15 cellular contexts compared by ENCODE assay signal in the genomic region with DNA sequence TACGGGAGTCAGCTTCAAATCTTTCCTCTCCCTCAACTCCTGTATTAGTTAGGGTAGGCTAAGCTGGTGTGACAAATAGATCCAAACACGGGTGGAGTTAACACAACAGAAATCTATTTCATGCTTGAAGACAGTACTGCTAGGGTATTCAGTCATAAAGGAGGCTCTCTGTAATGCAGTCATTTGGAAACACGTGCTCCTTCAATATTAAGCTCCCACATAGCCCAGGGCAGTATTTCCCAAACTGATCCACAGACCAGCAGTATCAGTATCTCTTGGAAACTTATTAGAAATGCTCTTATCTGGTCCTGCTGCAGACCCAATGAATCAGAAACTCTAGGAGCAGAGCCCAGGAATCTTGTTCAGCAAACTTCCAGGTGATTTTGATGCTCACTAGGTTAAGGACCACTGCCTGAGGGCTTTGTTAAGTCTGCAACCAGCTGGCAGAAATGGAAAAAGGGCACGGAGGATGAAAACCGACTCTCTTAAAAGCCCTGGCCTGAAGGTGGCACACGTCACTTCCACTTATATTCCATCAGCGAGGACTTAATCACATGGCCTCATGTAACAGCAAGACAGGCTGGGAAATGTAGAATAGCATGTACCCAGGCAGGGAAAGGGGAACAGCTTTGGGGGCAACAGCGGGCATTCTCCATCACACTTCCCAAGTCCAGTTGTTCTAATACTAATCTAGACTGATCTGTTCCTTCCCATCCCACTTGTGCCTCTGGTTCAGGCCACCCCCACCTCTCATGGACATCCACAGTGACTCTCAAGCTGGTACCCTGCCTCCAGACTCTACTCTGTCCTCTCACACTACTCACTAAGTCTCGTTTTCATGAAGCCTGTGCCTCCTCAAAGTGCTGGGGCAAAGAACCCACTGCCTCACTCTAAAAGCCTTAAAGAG. TPM values are rescaled to one million over a fixed set of nuclear protein-coding genes. Genes with fewer than 3 reads are reported as not detected.
A peak's percentile ranks its signal among the peaks of the same experiment; 100 is the strongest.
DNase-seq lines count a peak whose midpoint lies in the region; ATAC-seq, FAIRE-seq and TF ChIP-seq lines count a peak whose summit lies in the region.
"Had no signal": no experiment of that assay in that cellular context is flagged by ENCODE, and none has a peak within 500 bp of the region (broad histone marks: within the 10 kb centered on the region; RNA-seq: fewer than 3 reads in every experiment).

No MANE protein-coding gene starts in this region.

- 10% methylated on average over 9 of the region's 9 CpGs for WGBS in HepG2 (ENCODE audit: low lambda C conversion rate)

- no peak overlapping the region for H3K4me3 Mint-ChIP-seq in GM23338
- H3K4me3 Mint-ChIP-seq: activated T-cell treated with anti-CD3 and anti-CD28 coated beads, Interleukin-2, amount 50 U/mL, for 4 hours had no signal

- BruUV-seq in PC-3 (replicated peaks; lab: Mats Ljungman, UMichigan) (no TSS peak), HepG2 (replicated peaks; lab: Mats Ljungman, UMichigan) (no TSS peak)

- no peak for TF ChIP-seq POLR2A in HepG2 (IDR thresholded peaks at IDR 0.05; ENCODE audit: insufficient read depth in 1 of 2, low read depth in 2 of 2, low read length in 2 of 2)

- H3K4me1 Mint-ChIP-seq in GM23338 = peaks cover 20% of the 10 kb centered on the region

- peak; percentile 42; the same call in 2 of the 3 replicates for ATAC-seq in GM23338
- no peak for ATAC-seq in PC-3
- peak; percentile 42; the same call in 2 of the 3 replicates for ATAC-seq in HepG2
- no peak for ATAC-seq in GM21576 (IDR thresholded peaks at IDR 0.05; ENCODE audit: unreplicated experiment)
- ATAC-seq: activated T-cell treated with anti-CD3 and anti-CD28 coated beads, Interleukin-2, amount 50 U/mL, for 4 hours; gastrocnemius medialis had no signal

- no peaks in the 10 kb centered on the region for H3K9me3 ChIP-seq in PC-3 (ENCODE audit: low read length)
- no peaks in the 10 kb centered on the region for H3K9me3 ChIP-seq in HepG2 (ENCODE audit: low read length)
- H3K9me3 ChIP-seq: gastrocnemius medialis had no signal

- H3K36me3 Mint-ChIP-seq in GM23338 (ENCODE audit: low read depth) = no peaks in the 10 kb centered on the region

- TF ChIP-seq EP300 in HepG2 (IDR thresholded peaks at IDR 0.05; ENCODE audit: low read depth in 2 of 2, low read length in 2 of 2) (no peak), HepG2 (CRISPR knock-in tag; IDR thresholded peaks at IDR 0.05; ENCODE audit: borderline replicate concordance) (no peak)

- POLR2A ChIA-PET in PC-3 (lab: Charles Lee; ENCODE audit: unreplicated experiment) = no interaction called here
- POLR2A ChIA-PET in HepG2 (lab: Yijun Ruan, JAX) = interaction anchor here (0.6 kb wide), 1 partner anchor 38 kb away, joined by 3 read pairs; a partner anchor contains a TSS

- H3K27me3 Mint-ChIP-seq in GM23338 (ENCODE audit: insufficient read depth, low read depth, poor library complexity) = peaks cover 9% of the 10 kb centered on the region

- CTCF ChIA-PET in PC-3 (lab: Charles Lee) = interaction anchor here (0.6 kb wide), 1 partner anchor 54 kb away, joined by 4 read pairs; no protein-coding TSS in a partner anchor
- CTCF ChIA-PET in HepG2 (lab: Yijun Ruan, JAX; ENCODE audit: low intra/inter-chr PET ratio, low total read pairs) = interaction anchor here (0.8 kb wide), 1 partner anchor 105 kb away, joined by 3 read pairs; no protein-coding TSS in a partner anchor

- H3K9me2 ChIP-seq in GM23338 (ENCODE audit: insufficient read depth) (0 out of 2 replicates have a peak, but pooled peaks cover 3% of the 10 kb centered on the region), PC-3 (replicated peaks; ENCODE audit: low read length) (no peaks in the 10 kb centered on the region)

- no peak for FAIRE-seq in HepG2 (lab: Jason Lieb, UNC)
- FAIRE-seq: colon had no signal

- H3F3A ChIP-seq in GM23338 (replicated peaks; ENCODE audit: low read depth) (no peaks in the 10 kb centered on the region), PC-3 (ENCODE audit: low read length, unreplicated experiment) (no peaks in the 10 kb centered on the region)

- H3K27ac ChIP-seq in GM23338 (ENCODE audit: low read depth) (no peak overlapping the region), PC-3 (ENCODE audit: low read length) (no peak overlapping the region), HepG2 (ENCODE audit: extremely low read length, insufficient read depth, low read length) (no peak overlapping the region)
- H3K27ac ChIP-seq: 22Rv1, gastrocnemius medialis had no signal

- H3K4me1 ChIP-seq in GM23338 (ENCODE audit: insufficient read depth) (peaks cover 16% of the 10 kb centered on the region), PC-3 (ENCODE audit: insufficient read depth, low read length) (no peaks in the 10 kb centered on the region), HepG2 (ENCODE audit: insufficient read depth, low read length) (peaks cover 5% of the 10 kb centered on the region; the same call in 1 of the 2 replicates)
- H3K4me1 ChIP-seq: gastrocnemius medialis had no signal

- DNase-seq in DMS53 (lab: John Stamatoyannopoulos, UW) (peak; percentile 52), DMS53 treated with DMSO at 0.1 percent for 48 hours (lab: John Stamatoyannopoulos, UW; ENCODE audit: unreplicated experiment) (no peak), GM23338 (ENCODE audit: low spot score) (peak; percentile 30), PC-3 (peak; percentile 13), HepG2 (ENCODE audit: low spot score) (peak; percentile 20)
- DNase-seq in activated CD8-positive, alpha-beta memory T cell treated with anti-CD3 and anti-CD28 coated beads, Interleukin-2, amount 50 U/mL, for 48 hours = no peak
- DNase-seq in activated CD8-positive, alpha-beta memory T cell treated with anti-CD3 and anti-CD28 coated beads for 24 hours = no peak
- DNase-seq: activated T-cell treated with anti-CD3 and anti-CD28 coated beads, Interleukin-2, amount 50 U/mL, for 4 hours; gastrocnemius medialis; mammary epithelial cell; NCI-H510A treated with DMSO at 0.1 percent for 48 hours; T1000 had no signal

- H3K9ac ChIP-seq in PC-3 (ENCODE audit: low read length) (no peak overlapping the region), HepG2 (ENCODE audit: insufficient read depth, low read depth, low read length) (no peak overlapping the region)

- H2AFZ ChIP-seq in GM23338 (peak overlapping the region; percentile 67; the same call in 1 of the 2 replicates), PC-3 (ENCODE audit: low read length) (no peak overlapping the region), HepG2 (ENCODE audit: low read length) (peak overlapping the region; percentile 43)

- in situ Hi-C loops in HepG2 (cut with HindIII; ENCODE audit: extremely low pct_ligation_motif_present, low pct_unique_long_range_greater_than_20kb) = no loop called here

- intact Hi-C loops in PC-3 (cut with micrococcal nuclease) = no loop called here
- intact Hi-C loops in HepG2 (cut with micrococcal nuclease; ENCODE audit: unreplicated experiment) = no loop called here

- no peaks in the 10 kb centered on the region for H3K79me2 ChIP-seq in GM23338 (replicated peaks; ENCODE audit: insufficient read depth)
- no peaks in the 10 kb centered on the region for H3K79me2 ChIP-seq in PC-3 (ENCODE audit: low read length)
- no peaks in the 10 kb centered on the region for H3K79me2 ChIP-seq in HepG2 (ENCODE audit: insufficient read depth, low read length)

- H3K27ac Mint-ChIP-seq in GM23338 = no peak overlapping the region

- H3K4me2 ChIP-seq in GM23338 (no peak overlapping the region), PC-3 (ENCODE audit: low read length) (no peak overlapping the region), HepG2 (ENCODE audit: low read depth, low read length) (no peak overlapping the region)

- no peaks in the 10 kb centered on the region for H3K27me3 ChIP-seq in GM23338 (ENCODE audit: insufficient read depth)
- peaks cover 27% of the 10 kb centered on the region; the same call in 1 of the 2 replicates for H3K27me3 ChIP-seq in PC-3 (ENCODE audit: low read length)
- no peaks in the 10 kb centered on the region for H3K27me3 ChIP-seq in HepG2 (ENCODE audit: control insufficient read depth in 1 of 2, insufficient read depth in 2 of 2, low read length in 2 of 2)
- H3K27me3 ChIP-seq: gastrocnemius medialis had no signal

- H3K9me3 Mint-ChIP-seq in GM23338 = no peaks in the 10 kb centered on the region
- H3K9me3 Mint-ChIP-seq: activated T-cell treated with anti-CD3 and anti-CD28 coated beads, Interleukin-2, amount 50 U/mL, for 4 hours had no signal

- peak; percentile 8 to 56; a peak in 2 of 4 replicates for TF ChIP-seq CTCF in GM23338 (conservative IDR thresholded peaks at IDR 0.05; ENCODE audit: low read depth in 2 of 2)
- TF ChIP-seq CTCF in PC-3 (conservative IDR thresholded peaks at IDR 0.05; ENCODE audit: low read depth, low read length) = peak; percentile 27; the same call in 1 of the 2 replicates
- TF ChIP-seq CTCF in HepG2 (CRISPR knock-in tag; IDR thresholded peaks at IDR 0.05) = peak; percentile 52

- no peak for TF ChIP-seq RAD21 in HepG2 (CRISPR knock-in tag; IDR thresholded peaks at IDR 0.05)

- H3K36me3 ChIP-seq in GM23338 (ENCODE audit: insufficient read depth) = no peaks in the 10 kb centered on the region
- H3K36me3 ChIP-seq in PC-3 (ENCODE audit: low read depth, low read length) = no peaks in the 10 kb centered on the region
- H3K36me3 ChIP-seq in HepG2 (replicated peaks in 1 of 2; ENCODE audit: control insufficient read depth in 1 of 2, insufficient read depth in 2 of 2, low read length in 2 of 2) = no peaks in the 10 kb centered on the region
- H3K36me3 ChIP-seq: gastrocnemius medialis had no signal

- H4K20me1 ChIP-seq in GM23338 (replicated peaks; ENCODE audit: insufficient read depth) (no peaks in the 10 kb centered on the region), PC-3 (ENCODE audit: low read length) (no peaks in the 10 kb centered on the region), HepG2 (ENCODE audit: insufficient read depth, low read length) (no peaks in the 10 kb centered on the region)

- H3K4me3 ChIP-seq in GM23338 (no peak overlapping the region), PC-3 (ENCODE audit: low read length) (no peak overlapping the region), HepG2 (replicated peaks in 1 of 3; ENCODE audit: insufficient read depth in 1 of 3, low read depth in 2 of 3, low read length in 3 of 3) (no peak overlapping the region)
- H3K4me3 ChIP-seq: gastrocnemius medialis had no signal

RNA-seq across cellular contexts. Expression of a gene that starts 38.2 kb away (rescaled TPM):
- 24.0 and 25.5 TPM in 2 replicates for total RNA-seq in GM23338 (2014; rRNA removed; shearing (Covaris generic))
- polyA plus RNA-seq in GM23338 (2016; fragmentation: Nextera tagmentation; extraction: Ambion mirVana) (10.4 and 12.3 TPM in 2 replicates), HepG2 (2011; rRNA removed) (4.9 and 5.1 TPM in 2 replicates)
- total RNA-seq in PC-3 (2014; rRNA removed) (8.6 and 8.8 TPM in 2 replicates), HepG2 (2016; rRNA removed; fragmentation: Illumina TruSeq; extraction: Trizol) (7.5 and 9.9 TPM in 2 replicates)
- total RNA-seq in HepG2 (2016; cell fraction: cytosol; rRNA removed; fragmentation: Illumina TruSeq; extraction: Trizol; ENCODE audit: low read depth) = 3.7 and 5.0 TPM in 2 replicates
- total RNA-seq in HepG2 (2016; cell fraction: insoluble cytoplasmic fraction; rRNA removed; fragmentation: Illumina TruSeq; extraction: Trizol) = 7.7 and 8.8 TPM in 2 replicates
- total RNA-seq in HepG2 (2016; cell fraction: membrane; rRNA removed; fragmentation: Illumina TruSeq; extraction: Trizol) = 5.1 and 5.2 TPM in 2 replicates
- total RNA-seq in HepG2 (2016; cell fraction: nucleus; rRNA removed; fragmentation: Illumina TruSeq; extraction: Trizol) = 17.1 and 17.8 TPM in 2 replicates
- 1.9 and 3.1 TPM in 2 replicates for polyA plus RNA-seq in HepG2 (2011; cell fraction: cytosol; rRNA removed)
- polyA plus RNA-seq in HepG2 (2011; cell fraction: nucleus; rRNA removed) = 6.8 and 8.2 TPM in 2 replicates
- 4.2 and 5.6 TPM in 2 replicates for polyA plus RNA-seq in HepG2 (2012)
- polyA plus RNA-seq in HepG2 (2016; cell fraction: cytosol; fragmentation: Illumina TruSeq; extraction: Trizol; ENCODE audit: low read depth) = 0.61 and 0.63 TPM in 2 replicates
- 5.5 and 5.8 TPM in 2 replicates for polyA plus RNA-seq in HepG2 (2016; cell fraction: insoluble cytoplasmic fraction; fragmentation: Illumina TruSeq; extraction: Trizol; ENCODE audit: low read depth)
- 1.6 and 2.2 TPM in 2 replicates for polyA plus RNA-seq in HepG2 (2016; cell fraction: membrane; fragmentation: Illumina TruSeq; extraction: Trizol; ENCODE audit: low read depth)
- 14.4 and 15.4 TPM in 2 replicates for polyA plus RNA-seq in HepG2 (2016; cell fraction: nucleus; fragmentation: Illumina TruSeq; extraction: Trizol; ENCODE audit: insufficient read depth, low read depth)
- polyA minus RNA-seq in HepG2 (2011; rRNA and poly(A)+ RNA removed; ENCODE audit: low replicate concordance) = 8.8 and 19.5 TPM in 2 replicates
- 4.7 and 5.4 TPM in 2 replicates for polyA minus RNA-seq in HepG2 (2011; cell fraction: cytosol; rRNA and poly(A)+ RNA removed)
- polyA minus RNA-seq in HepG2 (2011; cell fraction: nucleus; rRNA and poly(A)+ RNA removed) = 25.2 and 36.4 TPM in 2 replicates

Comparison
In these comparisons a context has a peak if more than half of its experiments do, and no peak if none do; other contexts are left out.
1. DNase-seq: peak in DMS53 (single experiment), GM23338 (single experiment), PC-3 (single experiment) and HepG2 (single experiment); none in DMS53 treated with DMSO at 0.1 percent for 48 hours (single experiment), activated CD8-positive, alpha-beta memory T cell treated with anti-CD3 and anti-CD28 coated beads, Interleukin-2, amount 50 U/mL, for 48 hours (single experiment) and activated CD8-positive, alpha-beta memory T cell treated with anti-CD3 and anti-CD28 coated beads for 24 hours (single experiment).
2. ATAC-seq: peak in GM23338 (single experiment) and HepG2 (single experiment); none in PC-3 (single experiment) and GM21576 (single experiment).
3. Peak in every context shown above with its lines, with median percentiles within 50 percentile points of each other: CTCF ChIP-seq.